In genomic region chr2:218006741-218007140, GRCh38 we compare ENCODE assay signal across 1 cellular context.
A peak's percentile ranks its signal among the peaks of the same experiment; 100 is the strongest.
TF ChIP-seq lines count a peak whose summit lies in the region.

No MANE protein-coding gene starts in this region.

TF ChIP-seq in HepG2, 621 proteins besides CTCF, POLR2A, EP300 and RAD21 (continued from another document):
- TF ChIP-seq, protein P1, sequence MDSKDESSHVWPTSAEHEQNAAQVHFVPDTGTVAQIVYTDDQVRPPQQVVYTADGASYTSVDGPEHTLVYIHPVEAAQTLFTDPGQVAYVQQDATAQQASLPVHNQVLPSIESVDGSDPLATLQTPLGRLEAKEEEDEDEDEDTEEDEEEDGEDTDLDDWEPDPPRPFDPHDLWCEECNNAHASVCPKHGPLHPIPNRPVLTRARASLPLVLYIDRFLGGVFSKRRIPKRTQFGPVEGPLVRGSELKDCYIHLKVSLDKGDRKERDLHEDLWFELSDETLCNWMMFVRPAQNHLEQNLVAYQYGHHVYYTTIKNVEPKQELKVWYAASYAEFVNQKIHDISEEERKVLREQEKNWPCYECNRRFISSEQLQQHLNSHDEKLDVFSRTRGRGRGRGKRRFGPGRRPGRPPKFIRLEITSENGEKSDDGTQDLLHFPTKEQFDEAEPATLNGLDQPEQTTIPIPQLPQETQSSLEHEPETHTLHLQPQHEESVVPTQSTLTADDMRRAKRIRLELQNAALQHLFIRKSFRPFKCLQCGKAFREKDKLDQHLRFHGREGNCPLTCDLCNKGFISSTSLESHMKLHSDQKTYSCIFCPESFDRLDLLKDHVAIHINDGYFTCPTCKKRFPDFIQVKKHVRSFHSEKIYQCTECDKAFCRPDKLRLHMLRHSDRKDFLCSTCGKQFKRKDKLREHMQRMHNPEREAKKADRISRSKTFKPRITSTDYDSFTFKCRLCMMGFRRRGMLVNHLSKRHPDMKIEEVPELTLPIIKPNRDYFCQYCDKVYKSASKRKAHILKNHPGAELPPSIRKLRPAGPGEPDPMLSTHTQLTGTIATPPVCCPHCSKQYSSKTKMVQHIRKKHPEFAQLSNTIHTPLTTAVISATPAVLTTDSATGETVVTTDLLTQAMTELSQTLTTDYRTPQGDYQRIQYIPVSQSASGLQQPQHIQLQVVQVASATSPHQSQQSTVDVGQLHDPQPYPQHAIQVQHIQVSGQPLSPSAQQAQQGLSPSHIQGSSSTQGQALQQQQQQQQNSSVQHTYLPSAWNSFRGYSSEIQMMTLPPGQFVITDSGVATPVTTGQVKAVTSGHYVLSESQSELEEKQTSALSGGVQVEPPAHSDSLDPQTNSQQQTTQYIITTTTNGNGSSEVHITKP (CRISPR knock-in tag; IDR thresholded peaks at IDR 0.05; ENCODE audit: low read depth) = no peak
- TF ChIP-seq FOSL2 (CRISPR knock-in tag; IDR thresholded peaks at IDR 0.05) = peak; percentile 51; the same call in 1 of the 2 replicates
- TF ChIP-seq RERE (CRISPR knock-in tag; IDR thresholded peaks at IDR 0.05; ENCODE audit: low read depth) = no peak
